Comparison of ENCODE assay signal across 8 cellular contexts in genomic region chr18:49052891-49053644, GRCh38.
A peak's percentile ranks its signal among the peaks of the same experiment; 100 is the strongest.
DNase-seq lines count a peak whose midpoint lies in the region; ATAC-seq and TF ChIP-seq lines count a peak whose summit lies in the region.

No MANE protein-coding gene starts in this region.

- peaks cover 42% of the 10 kb centered on the region for H3K4me1 Mint-ChIP-seq in activated naive CD8-positive, alpha-beta T cell (ENCODE audit: low read depth)
- H3K4me1 Mint-ChIP-seq in naive thymus-derived CD4-positive, alpha-beta T cell: peaks cover 32 to 45% (median 37%) of the 10 kb centered on the region in 7 donors

- peak overlapping the region; percentile 57 for H3K4me3 Mint-ChIP-seq in activated naive CD8-positive, alpha-beta T cell
- H3K4me3 Mint-ChIP-seq in naive thymus-derived CD4-positive, alpha-beta T cell: peak overlapping the region in 8 of 10 donors; percentile 20 to 72 (median 43)

- no peaks in the 10 kb centered on the region for H3K36me3 ChIP-seq in BE2C
- no peaks in the 10 kb centered on the region for H3K36me3 ChIP-seq in naive thymus-derived CD4-positive, alpha-beta T cell (ENCODE audit: control insufficient read depth in 2 of 3, insufficient read depth in 3 of 3, low read length in 3 of 3)

- peak; percentile 55 for ATAC-seq in naive thymus-derived CD4-positive, alpha-beta T cell
- ATAC-seq in GM18511 (IDR thresholded peaks at IDR 0.05; ENCODE audit: unreplicated experiment): no peak

- no peaks in the 10 kb centered on the region for H3K27me3 Mint-ChIP-seq in activated naive CD8-positive, alpha-beta T cell
- H3K27me3 Mint-ChIP-seq in naive thymus-derived CD4-positive, alpha-beta T cell: no peaks in the 10 kb centered on the region

- CTCF ChIA-PET in naive thymus-derived CD4-positive, alpha-beta T cell (lab: Charles Lee): interaction anchor here (0.5 to 0.6 kb wide), 2 partner anchors 375 to 422 kb away, joined by 3 read pairs; no protein-coding TSS in a partner anchor

- H3K9me3 ChIP-seq in BE2C: no peaks in the 10 kb centered on the region
- H3K9me3 ChIP-seq in naive thymus-derived CD4-positive, alpha-beta T cell (ENCODE audit: control insufficient read depth in 2 of 3, low read length in 3 of 3): no peaks in the 10 kb centered on the region

- no peak overlapping the region for H3K27ac ChIP-seq in naive thymus-derived CD4-positive, alpha-beta T cell (ENCODE audit: low read depth, low read length)

- intact Hi-C loops in naive thymus-derived CD4-positive, alpha-beta T cell (cut with micrococcal nuclease): no loop called here

- H3K4me1 ChIP-seq in BE2C: peaks cover 28% of the 10 kb centered on the region
- H3K4me1 ChIP-seq in naive thymus-derived CD4-positive, alpha-beta T cell (ENCODE audit: control insufficient read depth in 2 of 2, insufficient read depth in 2 of 2, low read length in 2 of 2): peaks cover 8 to 17% of the 10 kb centered on the region in 2 donors

- TF ChIP-seq CTCF in BE2C (IDR thresholded peaks at IDR 0.05; ENCODE audit: low read depth, low read length): no peak

- no peak overlapping the region for H3K4me3 ChIP-seq in BE2C (ENCODE audit: low read depth, low read length)
- no peak overlapping the region for H3K4me3 ChIP-seq in naive thymus-derived CD4-positive, alpha-beta T cell (ENCODE audit: low read length)

- no peaks in the 10 kb centered on the region for H3K9me3 Mint-ChIP-seq in activated naive CD8-positive, alpha-beta T cell (ENCODE audit: low read depth)
- no peaks in the 10 kb centered on the region for H3K9me3 Mint-ChIP-seq in naive thymus-derived CD4-positive, alpha-beta T cell

- H3K27me3 ChIP-seq in BE2C: no peaks in the 10 kb centered on the region
- no peaks in the 10 kb centered on the region for H3K27me3 ChIP-seq in naive thymus-derived CD4-positive, alpha-beta T cell (ENCODE audit: control insufficient read depth in 2 of 2, insufficient read depth in 2 of 2, low read length in 2 of 2)

- DNase-seq in BE2C (peak; percentile 83), KG1 (lab: John Stamatoyannopoulos, UW) (peak; percentile 91), NCI-H1092 (lab: John Stamatoyannopoulos, UW) (no peak), DMS153 treated with DMSO at 0.1 percent for 48 hours (lab: John Stamatoyannopoulos, UW; ENCODE audit: unreplicated experiment) (no peak), DMS153 (lab: John Stamatoyannopoulos, UW) (no peak)
- DNase-seq in naive thymus-derived CD4-positive, alpha-beta T cell: peak in 2 of 9 donors; percentile 9 to 11

- H3K36me3 Mint-ChIP-seq in activated naive CD8-positive, alpha-beta T cell: peaks cover 7% of the 10 kb centered on the region
- H3K36me3 Mint-ChIP-seq in naive thymus-derived CD4-positive, alpha-beta T cell: peaks cover 0 to 24% (median 8%) of the 10 kb centered on the region in 5 donors

- H3K27ac Mint-ChIP-seq in activated naive CD8-positive, alpha-beta T cell: peak overlapping the region; percentile 55
- peak overlapping the region in 5 of 9 donors; percentile 19 to 74 (median 55) for H3K27ac Mint-ChIP-seq in naive thymus-derived CD4-positive, alpha-beta T cell

- POLR2A ChIA-PET in naive thymus-derived CD4-positive, alpha-beta T cell (lab: Charles Lee): no interaction called here

Comparison
In these comparisons a context has a peak if more than half of its experiments do, and no peak if none do; other contexts are left out.
1. DNase-seq: peak in BE2C (single experiment) and KG1 (single experiment); none in NCI-H1092 (single experiment), DMS153 treated with DMSO at 0.1 percent for 48 hours (single experiment) and DMS153 (single experiment).